In the genomic region with DNA sequence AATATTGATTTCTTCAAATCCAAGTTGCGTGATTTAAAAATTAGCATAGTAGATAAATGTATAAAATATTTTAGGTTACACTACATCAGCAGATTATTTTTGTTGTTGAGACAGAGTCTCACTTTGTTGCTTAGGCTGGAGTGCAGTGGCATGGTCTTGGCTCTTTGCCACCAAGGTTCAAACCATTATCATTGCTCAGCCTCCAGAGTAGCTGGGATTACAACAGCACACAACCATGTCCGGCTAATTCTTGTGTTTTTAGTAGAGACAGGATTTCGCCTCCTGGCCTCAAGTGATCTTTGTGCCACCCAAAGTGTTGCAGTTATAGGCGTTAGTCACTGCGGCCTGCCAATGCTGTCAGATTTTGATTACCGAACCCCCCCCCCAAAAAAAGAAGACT, we compare ENCODE assay signal across 25 cellular contexts.
"Had no signal": no experiment of that assay in that cellular context is flagged by ENCODE, and none has a peak within 500 bp of the region (broad histone marks: within the 10 kb centered on the region; RNA-seq: fewer than 3 reads in every experiment).

No MANE protein-coding gene starts in this region.

- H3K36me3 ChIP-seq: adrenal gland, SJSA1 had no signal

- ATAC-seq: activated CD8-positive, alpha-beta T cell treated with anti-CD3 and anti-CD28 coated beads, Interleukin-2, amount 10 ng/mL, durations not matched to agents 7 days and 5 days; Panc1 had no signal

- H3K27ac ChIP-seq: adrenal gland, coronary artery, RWPE1, SJSA1 had no signal

- H3K27ac Mint-ChIP-seq: activated CD8-positive, alpha-beta T cell treated with anti-CD3 and anti-CD28 coated beads, Interleukin-2, amount 10 ng/mL, durations not matched to agents 7 days and 5 days; activated naive CD8-positive, alpha-beta T cell treated with anti-CD3 and anti-CD28 coated beads, Interleukin-2, amount 10 ng/mL, durations not matched to agents 7 days and 5 days; T-helper 1 cell treated with Interleukin-12 subunit alpha and Interleukin-12 subunit beta and Interleukin-4 antibody, amounts not matched to agents 30 μg/mL and 1 μg/mL, for 36 hours had no signal

- H3K4me3 Mint-ChIP-seq: activated CD8-positive, alpha-beta T cell treated with anti-CD3 and anti-CD28 coated beads, Interleukin-2, amount 10 ng/mL, durations not matched to agents 7 days and 5 days; activated naive CD8-positive, alpha-beta T cell treated with anti-CD3 and anti-CD28 coated beads, Interleukin-2, amount 10 ng/mL, durations not matched to agents 7 days and 5 days; T-helper 1 cell treated with Interleukin-12 subunit alpha and Interleukin-12 subunit beta and Interleukin-4 antibody, amounts not matched to agents 30 μg/mL and 1 μg/mL, for 36 hours had no signal

- H3K9me3 ChIP-seq: SJSA1 had no signal

- H3K27me3 Mint-ChIP-seq: activated naive CD8-positive, alpha-beta T cell treated with anti-CD3 and anti-CD28 coated beads, Interleukin-2, amount 10 ng/mL, durations not matched to agents 7 days and 5 days had no signal

- H3K27me3 ChIP-seq: adrenal gland, SJSA1 had no signal

- H3K4me3 ChIP-seq: adrenal gland, coronary artery, SJSA1 had no signal

- H3K9me3 Mint-ChIP-seq: activated naive CD8-positive, alpha-beta T cell treated with anti-CD3 and anti-CD28 coated beads, Interleukin-2, amount 10 ng/mL, durations not matched to agents 7 days and 5 days; T-helper 1 cell treated with Interleukin-12 subunit alpha and Interleukin-12 subunit beta and Interleukin-4 antibody, amounts not matched to agents 30 μg/mL and 1 μg/mL, for 36 hours had no signal

- FAIRE-seq: bronchial epithelial cell had no signal

- DNase-seq: activated CD4-positive, alpha-beta T cell treated with anti-CD3 and anti-CD28 coated beads for 48 hours; activated CD4-positive, alpha-beta T cell treated with anti-CD3 and anti-CD28 coated beads, Interleukin-2, amount 50 U/mL, for 4 hours; activated CD4-positive, CD25-positive, alpha-beta regulatory T cell treated with anti-CD3 and anti-CD28 coated beads, Interleukin-2, amount 50 U/mL, for 72 hours; activated CD8-positive, alpha-beta memory T cell treated with anti-CD3 and anti-CD28 coated beads, Interleukin-2, amount 50 U/mL, for 48 hours; activated CD8-positive, alpha-beta T cell treated with anti-CD3 and anti-CD28 coated beads, Interleukin-2, amount 10 ng/mL, durations not matched to agents 7 days and 5 days; activated naive CD4-positive, alpha-beta T cell treated with anti-CD3 and anti-CD28 coated beads, Interleukin-2, amount 50 U/mL, for 16 hours; activated naive CD8-positive, alpha-beta T cell treated with anti-CD3 and anti-CD28 coated beads, Interleukin-2, amount 10 ng/mL, durations not matched to agents 7 days and 5 days; activated T-cell treated with anti-CD3 and anti-CD28 coated beads, Interleukin-2, amount 50 U/mL, for 1 hour; anterior cingulate cortex; central memory CD4-positive, alpha-beta T cell; MM.1S; NCI-H1105; NCI-H1436; NCI-H1930; NCI-H2107; NCI-H510A treated with DMSO at 0.1 percent for 48 hours; NCI-H774; Right ventricle myocardium superior had no signal

- H3K4me1 ChIP-seq: adrenal gland, SJSA1 had no signal

- H3K4me1 Mint-ChIP-seq: activated naive CD8-positive, alpha-beta T cell treated with anti-CD3 and anti-CD28 coated beads, Interleukin-2, amount 10 ng/mL, durations not matched to agents 7 days and 5 days had no signal

- H3K36me3 Mint-ChIP-seq: activated naive CD8-positive, alpha-beta T cell treated with anti-CD3 and anti-CD28 coated beads, Interleukin-2, amount 10 ng/mL, durations not matched to agents 7 days and 5 days had no signal
